ENCODE assay signal across 8 cellular contexts in genomic region chr1:40316595-40317393, GRCh38. TPM values are rescaled to one million over a fixed set of nuclear protein-coding genes. Genes with fewer than 3 reads are reported as not detected.
DNase-seq lines count a peak whose midpoint lies in the region; ATAC-seq lines count a peak whose summit lies in the region.

Gene COL9A2, minus strand, starts transcription at chr1:40317286. Its CDS starts 89 bp downstream, at chr1:40317197.

- H3K36me3 Mint-ChIP-seq in activated CD4-positive, alpha-beta T cell treated with anti-CD3 and anti-CD28 coated beads, Interleukin-2, amount 10 ng/mL, durations not matched to agents 7 days and 5 days (ENCODE audit: low read depth), result peaks cover 1% of the 10 kb centered on the region

- no peak for ATAC-seq in HG02884 (IDR thresholded peaks at IDR 0.05; ENCODE audit: unreplicated experiment)

- H4K8ac ChIP-seq in mesenchymal stem cell (ENCODE audit: low read length), result peak within 1 kb of the TSS; percentile 64

- peak within 1 kb of the TSS; percentile 70 for H2AFZ ChIP-seq in mesenchymal stem cell (ENCODE audit: low read depth, low read length)

- no peaks in the 10 kb centered on the region for H3K9me3 Mint-ChIP-seq in activated CD4-positive, alpha-beta T cell treated with anti-CD3 and anti-CD28 coated beads, Interleukin-2, amount 10 ng/mL, durations not matched to agents 7 days and 5 days

- H2BK5ac ChIP-seq in mesenchymal stem cell (ENCODE audit: low read depth, low read length, poor library complexity, severe bottlenecking), result no peak within 1 kb of the TSS

- no peaks in the 10 kb centered on the region for H3K36me3 ChIP-seq in mesenchymal stem cell (ENCODE audit: control insufficient read depth in 1 of 2, insufficient read depth in 2 of 2, low read depth in 1 of 2, low read length in 2 of 2)

- H3K4me1 Mint-ChIP-seq in activated CD4-positive, alpha-beta T cell treated with anti-CD3 and anti-CD28 coated beads, Interleukin-2, amount 10 ng/mL, durations not matched to agents 7 days and 5 days, result peaks cover 54% of the 10 kb centered on the region

- peak within 1 kb of the TSS; percentile 82 for H2BK15ac ChIP-seq in mesenchymal stem cell (ENCODE audit: low read depth, poor library complexity, severe bottlenecking)

- no peak within 1 kb of the TSS for H3K9ac ChIP-seq in mesenchymal stem cell (ENCODE audit: low read length)

- H3K27me3 ChIP-seq in mesenchymal stem cell (ENCODE audit: control insufficient read depth in 1 of 2, insufficient read depth in 1 of 2, low read length in 2 of 2), result peaks cover 27 to 37% of the 10 kb centered on the region in 2 experiments

- H3K27me3 Mint-ChIP-seq in activated CD4-positive, alpha-beta T cell treated with anti-CD3 and anti-CD28 coated beads, Interleukin-2, amount 10 ng/mL, durations not matched to agents 7 days and 5 days, result peaks cover 25% of the 10 kb centered on the region

- CTCF ChIA-PET in activated CD4-positive, alpha-beta T cell treated with anti-CD3 and anti-CD28 coated beads, Interleukin-2, amount 10 ng/mL, durations not matched to agents 7 days and 5 days (lab: Charles Lee), result interaction anchor here (0.8 to 10.2 kb wide), 15 partner anchors 20 to 433 kb away, joined by 3 to 95 read pairs (median 3); partner anchors contain the start of genes RLF and TRIT1

- peak within 1 kb of the TSS in 1 of 2 experiments; percentile 28 for H3K23ac ChIP-seq in mesenchymal stem cell (ENCODE audit: low read length in 2 of 2)

- H3K4me3 ChIP-seq in mesenchymal stem cell (ENCODE audit: insufficient read depth in 1 of 2, low read depth in 1 of 2, low read length in 2 of 2), result peak within 1 kb of the TSS; percentile 45 to 67

- no peak within 1 kb of the TSS for H4K91ac ChIP-seq in mesenchymal stem cell (ENCODE audit: low read length)

- peak within 1 kb of the TSS; percentile 29 to 54 for H3K18ac ChIP-seq in mesenchymal stem cell (ENCODE audit: low read depth in 1 of 2, low read length in 2 of 2)

- H3K4me3 Mint-ChIP-seq in activated CD4-positive, alpha-beta T cell treated with anti-CD3 and anti-CD28 coated beads, Interleukin-2, amount 10 ng/mL, durations not matched to agents 7 days and 5 days, result peak within 1 kb of the TSS; percentile 61

- H2BK120ac ChIP-seq in mesenchymal stem cell (ENCODE audit: low read depth, low read length), result peak within 1 kb of the TSS; percentile 8

- H2BK12ac ChIP-seq in mesenchymal stem cell (ENCODE audit: low read length in 2 of 2), result peak within 1 kb of the TSS in 1 of 2 experiments; percentile 55

- POLR2A ChIA-PET in activated CD4-positive, alpha-beta T cell treated with anti-CD3 and anti-CD28 coated beads, Interleukin-2, amount 10 ng/mL, durations not matched to agents 7 days and 5 days (lab: Charles Lee), result no interaction called here

- H3K4me2 ChIP-seq in mesenchymal stem cell (ENCODE audit: low read length, poor library complexity, severe bottlenecking), result peak within 1 kb of the TSS; percentile 72

- no peak within 1 kb of the TSS for H3K14ac ChIP-seq in mesenchymal stem cell (ENCODE audit: low read length in 2 of 2)

- H2AK5ac ChIP-seq in mesenchymal stem cell (ENCODE audit: low read length, severe bottlenecking), result no peak within 1 kb of the TSS

- H3K4me1 ChIP-seq in mesenchymal stem cell (ENCODE audit: control insufficient read depth, insufficient read depth, low read depth, low read length), result peaks cover 34% of the 10 kb centered on the region

- DNase-seq in DMS53 (lab: John Stamatoyannopoulos, UW) (peak; percentile 72), NCI-H128 (lab: John Stamatoyannopoulos, UW; ENCODE audit: unreplicated experiment) (peak; percentile 32), ecto neural progenitor cell (ENCODE audit: low spot score) (peak; percentile 67), mesenchymal stem cell (peak; percentile 24), NOMO-1 (lab: John Stamatoyannopoulos, UW; ENCODE audit: unreplicated experiment in 2 of 2) (no peak)
- peak; percentile 20 for DNase-seq in activated CD4-positive, alpha-beta T cell treated with anti-CD3 and anti-CD28 coated beads, Interleukin-2, amount 10 ng/mL, durations not matched to agents 7 days and 5 days
- DNase-seq in stimulated activated CD8-positive, alpha-beta memory T cell treated with anti-CD3 and anti-CD28 coated beads, Interleukin-15, amount 100 ng/mL, for 24 hours (ENCODE audit: low read depth), result peak; percentile 21

- H3K4ac ChIP-seq in mesenchymal stem cell (ENCODE audit: low read depth in 1 of 2, low read length in 2 of 2), result peak within 1 kb of the TSS; percentile 46 to 49

- 3% methylated on average over 48 of the region's 84 CpGs for WGBS in mesenchymal stem cell

- no peaks in the 10 kb centered on the region for H3K9me3 ChIP-seq in mesenchymal stem cell (ENCODE audit: control insufficient read depth, low read length)

- no peaks in the 10 kb centered on the region for H3K79me1 ChIP-seq in mesenchymal stem cell (replicated peaks; ENCODE audit: low read length, poor library complexity, severe bottlenecking)

- peak within 1 kb of the TSS; percentile 52 for H3K27ac Mint-ChIP-seq in activated CD4-positive, alpha-beta T cell treated with anti-CD3 and anti-CD28 coated beads, Interleukin-2, amount 10 ng/mL, durations not matched to agents 7 days and 5 days

- no peak within 1 kb of the TSS for H3K27ac ChIP-seq in mesenchymal stem cell (ENCODE audit: low read length, poor library complexity, severe bottlenecking)

RNA-seq across cellular contexts. Expression of gene COL9A2, which starts in this region (rescaled TPM):
- total RNA-seq in activated CD4-positive, alpha-beta T cell treated with anti-CD3 and anti-CD28 coated beads, Interleukin-2, amount 10 ng/mL, durations not matched to agents 7 days and 5 days, result 1 to 10 TPM; 1.2 to 1.9 TPM
- 1.1 TPM for polyA plus RNA-seq in mesenchymal stem cell (2013, experiment 1 of 2)
- 1.2 TPM for polyA plus RNA-seq in mesenchymal stem cell (2013, experiment 2 of 2)

Comparison
In these comparisons a context has a peak if more than half of its experiments do, and no peak if none do; other contexts are left out.
1. DNase-seq: peak in DMS53 (single experiment), NCI-H128 (single experiment), activated CD4-positive, alpha-beta T cell treated with anti-CD3 and anti-CD28 coated beads, Interleukin-2, amount 10 ng/mL, durations not matched to agents 7 days and 5 days (single experiment), ecto neural progenitor cell (single experiment), mesenchymal stem cell (single experiment) and stimulated activated CD8-positive, alpha-beta memory T cell treated with anti-CD3 and anti-CD28 coated beads, Interleukin-15, amount 100 ng/mL, for 24 hours (single experiment); none in NOMO-1 (0 of 2).